ENCODE assay signal across 8 cellular contexts in genomic region chrX:153725039-153725831, GRCh38. TPM values are rescaled to one million over a fixed set of nuclear protein-coding genes. Genes with fewer than 3 reads are reported as not detected.
DNase-seq lines count a peak whose midpoint lies in the region; ATAC-seq and TF ChIP-seq lines count a peak whose summit lies in the region.

No MANE protein-coding gene starts in this region.

- TSS peak; percentile 50 for BruUV-seq in IMR-90 (replicated peaks; lab: Mats Ljungman, UMichigan)

- H3K4me3 ChIP-seq in IMR-90 (ENCODE audit: insufficient read depth, low read depth, low read length) (peak overlapping the region; percentile 40), cardiac fibroblast (replicated peaks in 1 of 2; ENCODE audit: low read depth in 2 of 2, low read length in 2 of 2) (peak overlapping the region; percentile 39 to 46)

- peaks cover 13 to 25% (median 19%) of the 10 kb centered on the region in 3 donors for H3K4me1 Mint-ChIP-seq in naive B cell

- 0 out of 2 replicates have a peak overlapping the region, but pooled peaks have one; percentile 25 for H4K5ac ChIP-seq in IMR-90 (ENCODE audit: low read depth, low read length)

- no peak for TF ChIP-seq POLR2A in IMR-90 (IDR thresholded peaks at IDR 0.05; ENCODE audit: low read depth, low read length)

- in situ Hi-C loops in IMR-90 (cut with MboI; ENCODE audit: low sequenced_read_pairs) (no loop called here), ACHN (cut with HindIII; ENCODE audit: low pct_ligation_motif_present, low pct_unique_long_range_greater_than_20kb, low sequenced_read_pairs) (no loop called here)

- peak overlapping the region; percentile 67 to 89 (median 81) for H3K4me3 Mint-ChIP-seq in naive B cell

- peak overlapping the region; percentile 65; the same call in 1 of the 2 replicates for H3K4ac ChIP-seq in IMR-90 (ENCODE audit: low read depth, low read length)

- WGBS in IMR-90 (ENCODE audit: extremely low coverage in 2 of 2, insufficient read length in 1 of 2), 2 experiments, result 84% methylated on average over 36 of the region's 55 CpGs; no CpG with 5 or more reads in 1 of the 2 experiments

- H3K9me3 ChIP-seq in IMR-90 (ENCODE audit: control insufficient read depth, insufficient read depth, low read length), result no peaks in the 10 kb centered on the region

- H3K36me3 Mint-ChIP-seq in naive B cell, result no peaks in the 10 kb centered on the region

- no peak overlapping the region for H3K23ac ChIP-seq in IMR-90 (ENCODE audit: low read depth, low read length)

- peaks cover 14% of the 10 kb centered on the region for H4K20me1 ChIP-seq in IMR-90 (ENCODE audit: insufficient read depth, low read length)

- no peak for ATAC-seq in IMR-90 (ENCODE audit: low read depth)
- peak in 1 of 2 donors; percentile 2 for ATAC-seq in naive B cell (ENCODE audit: low read depth in 2 of 2)
- ATAC-seq in HG03439 (IDR thresholded peaks at IDR 0.05; ENCODE audit: unreplicated experiment), result no peak
- no peak for ATAC-seq in HG02981 (IDR thresholded peaks at IDR 0.05; ENCODE audit: unreplicated experiment)

- no peaks in the 10 kb centered on the region for H3K27me3 ChIP-seq in IMR-90 (ENCODE audit: control insufficient read depth, insufficient read depth, low read length)

- H3K36me3 ChIP-seq in IMR-90 (ENCODE audit: control insufficient read depth, insufficient read depth, low read length), result peaks cover 6% of the 10 kb centered on the region

- peak overlapping the region; percentile 24 for H2BK5ac ChIP-seq in IMR-90 (ENCODE audit: low read depth, low read length, poor library complexity, severe bottlenecking)

- CTCF ChIA-PET in IMR-90 (lab: Yijun Ruan, JAX), result no interaction called here

- H2BK120ac ChIP-seq in IMR-90 (ENCODE audit: low read depth, low read length), result no peak overlapping the region

- dilution Hi-C loops in IMR-90 (cut with HindIII; ENCODE audit: low sequenced_read_pairs, unreplicated experiment), result no loop called here

- H3K56ac ChIP-seq in IMR-90 (ENCODE audit: extremely low read depth, insufficient read depth, low read length), result no peak overlapping the region

- H3K4me2 ChIP-seq in IMR-90 (ENCODE audit: low read depth, low read length), result peak overlapping the region; percentile 88

- POLR2A ChIA-PET in IMR-90 (lab: Charles Lee; ENCODE audit: unreplicated experiment), result no interaction called here

- H3K9ac ChIP-seq in IMR-90 (ENCODE audit: low read depth, low read length), result peak overlapping the region; percentile 60; the same call in 1 of the 2 replicates

- 0 out of 2 replicates have a peak overlapping the region, but pooled peaks have one; percentile 16 for H2AK5ac ChIP-seq in IMR-90 (ENCODE audit: low read depth, low read length)

- DNase-seq in NOMO-1 treated with DMSO at 0.1 percent for 48 hours (lab: John Stamatoyannopoulos, UW; ENCODE audit: unreplicated experiment), result peak; percentile 28
- no peak for DNase-seq in NOMO-1 treated with dmso at 0.1 percent for 144 hours (lab: John Stamatoyannopoulos, UW; ENCODE audit: unreplicated experiment)
- no peak for DNase-seq in IMR-90
- DNase-seq in cardiac fibroblast (ENCODE audit: low read depth in 2 of 2), result no peak
- DNase-seq in naive B cell, result no peak
- DNase-seq in ACHN, result no peak

- peaks cover 0 to 32% of the 10 kb centered on the region in 2 experiments; a peak in 2 of 4 replicates for H3K79me1 ChIP-seq in IMR-90 (ENCODE audit: low read depth in 1 of 2, low read length in 2 of 2)

- H2AK9ac ChIP-seq in IMR-90 (replicated peaks; ENCODE audit: low read depth, low read length, poor library complexity), result peak overlapping the region; percentile 84

- H4K8ac ChIP-seq in IMR-90 (ENCODE audit: low read depth in 2 of 2, low read length in 2 of 2), result no peak overlapping the region; a peak in 1 of 4 replicates

- H3K27me3 Mint-ChIP-seq in naive B cell, result no peaks in the 10 kb centered on the region

- no peak overlapping the region for H3K18ac ChIP-seq in IMR-90 (ENCODE audit: low read depth, low read length)

- H2BK20ac ChIP-seq in IMR-90 (ENCODE audit: low read depth, low read length), result no peak overlapping the region

- H2BK15ac ChIP-seq in IMR-90 (ENCODE audit: low read depth, low read length), result no peak overlapping the region; the same call in 2 of the 3 replicates

- H3K9me1 ChIP-seq in IMR-90 (ENCODE audit: insufficient read depth, low read length), result 0 out of 2 replicates have a peak, but pooled peaks cover 5% of the 10 kb centered on the region

- H4K91ac ChIP-seq in IMR-90 (ENCODE audit: insufficient read depth, low read depth, low read length), result no peak overlapping the region

- peak overlapping the region; percentile 77 for H3K27ac ChIP-seq in IMR-90 (ENCODE audit: insufficient read depth, low read length)

- peak overlapping the region; percentile 80 for H2AFZ ChIP-seq in IMR-90 (replicated peaks; ENCODE audit: low read length, poor library complexity)

- peaks cover 0 to 2% (median 0%) of the 10 kb centered on the region in 7 donors for H3K9me3 Mint-ChIP-seq in naive B cell

- intact Hi-C loops in IMR-90 (cut with micrococcal nuclease), result no loop called here

- H3K14ac ChIP-seq in IMR-90 (replicated peaks; ENCODE audit: low read depth, low read length), result peak overlapping the region; percentile 59; the same call in 1 of the 2 replicates

- H3K27ac Mint-ChIP-seq in naive B cell, result peak overlapping the region in 4 of 6 donors; percentile 18 to 94 (median 68)

- TF ChIP-seq CTCF in IMR-90 (conservative IDR thresholded peaks at IDR 0.05; ENCODE audit: low read depth, low read length) (no peak), cardiac fibroblast (IDR thresholded peaks at IDR 0.05; ENCODE audit: low read depth, low read length) (no peak)

- TF ChIP-seq RAD21 in IMR-90 (IDR thresholded peaks at IDR 0.05; ENCODE audit: low read length), result no peak

- peaks cover 17% of the 10 kb centered on the region for H3K4me1 ChIP-seq in IMR-90 (ENCODE audit: control insufficient read depth, insufficient read depth, low read length)

TF ChIP-seq in IMR-90, 13 proteins besides CTCF, POLR2A, EP300 and RAD21:
- no peak for TF ChIP-seq CEBPB (IDR thresholded peaks at IDR 0.05; ENCODE audit: low read depth, low read length)
- no peak for TF ChIP-seq RCOR1 (IDR thresholded peaks at IDR 0.05; ENCODE audit: insufficient replicate concordance, low read length)
- TF ChIP-seq FOS (IDR thresholded peaks at IDR 0.05; ENCODE audit: low read depth, low read length), result no peak
- no peak for TF ChIP-seq MAZ (IDR thresholded peaks at IDR 0.05; ENCODE audit: borderline replicate concordance, low read depth, low read length)
- TF ChIP-seq BHLHE40 (IDR thresholded peaks at IDR 0.05; ENCODE audit: low read depth, low read length), result no peak
- no peak for TF ChIP-seq MXI1 (IDR thresholded peaks at IDR 0.05; ENCODE audit: borderline replicate concordance, low read depth, low read length)

RNA-seq across cellular contexts. Expression of gene ABCD1, which starts 0.6 kb away (rescaled TPM):
- 4.3 and 4.7 TPM in 2 replicates for total RNA-seq in IMR-90 (2012; rRNA removed)
- 7.0 and 8.3 TPM in 2 replicates for polyA plus RNA-seq in IMR-90 (2012; rRNA removed)
- 7.5 and 11.5 TPM in 2 replicates for polyA plus RNA-seq in IMR-90 (2012; cell fraction: cytosol; rRNA removed)
- polyA plus RNA-seq in IMR-90 (2012; cell fraction: nucleus; rRNA removed; ENCODE audit: low replicate concordance), result 11.4 and 27.2 TPM in 2 replicates
- polyA plus RNA-seq in naive B cell (ENCODE audit: low read depth in 6 of 6), result 1 to 10 TPM; 2.2 to 6.2 (median 5.2) TPM

RNA-seq across cellular contexts. Expression of gene BCAP31, which starts 1.0 kb away (rescaled TPM):
- total RNA-seq in IMR-90 (2012; rRNA removed), result 166 and 244 TPM in 2 replicates
- polyA plus RNA-seq in IMR-90 (2012; rRNA removed), result 125 and 131 TPM in 2 replicates
- polyA plus RNA-seq in IMR-90 (2012; cell fraction: cytosol; rRNA removed), result 118 and 139 TPM in 2 replicates
- polyA plus RNA-seq in IMR-90 (2012; cell fraction: nucleus; rRNA removed; ENCODE audit: low replicate concordance), result 56.8 and 80.0 TPM in 2 replicates
- polyA plus RNA-seq in naive B cell (ENCODE audit: low read depth in 6 of 6), result 100 to 1,000 TPM; 228 to 369 (median 252) TPM

RNA-seq across cellular contexts. Expression of gene SLC6A8, which starts 37.5 kb away (rescaled TPM):
- 6.7 and 7.2 TPM in 2 replicates for total RNA-seq in IMR-90 (2012; rRNA removed)
- polyA plus RNA-seq in IMR-90 (2012; rRNA removed) (21.1 and 25.5 TPM in 2 replicates), naive B cell (ENCODE audit: low read depth in 6 of 6) (under 1 TPM in 3 of 6 donors, not detected in 3; 0.06 to 0.78 (median 0.23) TPM)
- 15.6 and 31.1 TPM in 2 replicates for polyA plus RNA-seq in IMR-90 (2012; cell fraction: cytosol; rRNA removed)
- polyA plus RNA-seq in IMR-90 (2012; cell fraction: nucleus; rRNA removed; ENCODE audit: low replicate concordance), result 48.5 and 108 TPM in 2 replicates

RNA-seq across cellular contexts. Expression of gene PLXNB3, which starts 38.8 kb away (rescaled TPM):
- 0.36 and 1.7 TPM in 2 replicates for total RNA-seq in IMR-90 (2012; rRNA removed)
- polyA plus RNA-seq in IMR-90 (2012; rRNA removed), result 22.3 and 26.9 TPM in 2 replicates
- 9.9 and 21.3 TPM in 2 replicates for polyA plus RNA-seq in IMR-90 (2012; cell fraction: cytosol; rRNA removed)
- 117 and 388 TPM in 2 replicates for polyA plus RNA-seq in IMR-90 (2012; cell fraction: nucleus; rRNA removed; ENCODE audit: low replicate concordance)
- polyA plus RNA-seq in naive B cell (ENCODE audit: low read depth in 6 of 6), result under 1 TPM in 1 of 6 donors, not detected in 5; 0.71 TPM

RNA-seq across cellular contexts. Expression of gene PNCK, which starts 51.6 kb away (rescaled TPM):
- total RNA-seq in IMR-90 (2012; rRNA removed), result 0.18 TPM in 1 of 2 replicates, not detected in the other
- polyA plus RNA-seq in IMR-90 (2012; rRNA removed) (0.13 and 0.22 TPM in 2 replicates), naive B cell (ENCODE audit: low read depth in 6 of 6) (not detected)
- polyA plus RNA-seq in IMR-90 (2012; cell fraction: cytosol; rRNA removed), result 0.22 TPM in 2 replicates
- 2.2 and 2.5 TPM in 2 replicates for polyA plus RNA-seq in IMR-90 (2012; cell fraction: nucleus; rRNA removed; ENCODE audit: low replicate concordance)

Comparison
In these comparisons a context has a peak if more than half of its experiments do, and no peak if none do; other contexts are left out.
1. RNA of gene SLC6A8, which starts 37.5 kb away (polyA plus RNA-seq): 15.6 to 108 TPM in IMR-90; 0.06 to 0.78 TPM in naive B cell; every median in the first group is over 4 times any median in the second.